Comparison of ENCODE assay signal across 30 cellular contexts in the genomic region with DNA sequence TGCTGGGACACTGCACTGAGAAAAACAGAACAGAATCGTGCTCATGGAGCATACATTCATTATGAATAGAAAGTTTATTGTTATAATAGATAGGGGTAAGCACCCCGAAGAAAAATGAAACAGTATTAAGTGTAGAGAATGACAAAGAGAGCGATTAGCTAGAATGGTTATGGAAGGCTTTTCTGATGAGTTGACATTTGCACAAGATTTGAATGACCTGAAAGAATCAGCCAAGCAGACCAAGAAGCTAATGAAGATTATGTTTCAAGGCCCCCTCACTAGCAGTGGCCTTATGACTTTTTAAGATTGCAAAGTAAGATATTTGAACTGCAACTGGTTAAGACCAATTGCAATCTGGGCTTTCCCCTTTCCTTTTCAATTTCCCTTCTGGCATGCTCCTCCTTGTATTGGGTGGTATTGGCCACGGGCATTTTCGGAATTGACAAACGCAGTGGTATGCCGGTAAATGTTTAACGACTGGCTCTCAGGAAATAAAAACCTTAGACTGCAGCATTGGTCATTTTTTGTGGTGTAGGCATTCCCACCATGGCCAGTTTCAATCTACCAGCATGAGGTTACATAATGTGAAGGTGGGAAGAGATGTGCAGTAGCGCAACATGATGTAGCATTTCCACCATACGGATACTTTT.
"Had no signal": no experiment of that assay in that cellular context is flagged by ENCODE, and none has a peak within 500 bp of the region (broad histone marks: within the 10 kb centered on the region; RNA-seq: fewer than 3 reads in every experiment).

No MANE protein-coding gene starts in this region.

- H3K27me3 Mint-ChIP-seq: naive B cell; natural killer cell treated with Interleukin-12 subunit alpha and Interleukin-12 subunit beta and Interleukin-15 and Interleukin-18, amount 100 ng/mL, for 72 hours; stimulated activated memory B cell treated with anti-CD40 and anti-IgM and Interleukin-4, amounts not matched to agents 10 μg/mL and 1 μg/mL and 100 μg/mL, for 72 hours; stimulated activated naive CD8-positive, alpha-beta T cell treated with anti-CD3 and anti-CD28 coated beads, Interleukin-15, amount 100 ng/mL, for 72 hours; type B pancreatic cell had no signal

- H3K27ac Mint-ChIP-seq: mesothelial cell of epicardium; naive B cell; natural killer cell treated with Interleukin-12 subunit alpha and Interleukin-12 subunit beta and Interleukin-15 and Interleukin-18, amount 100 ng/mL, for 72 hours; stimulated activated memory B cell treated with anti-CD40 and anti-IgM and Interleukin-4, amounts not matched to agents 10 μg/mL and 1 μg/mL and 100 μg/mL, for 72 hours; stimulated activated naive CD8-positive, alpha-beta T cell treated with anti-CD3 and anti-CD28 coated beads, Interleukin-15, amount 100 ng/mL, for 72 hours; type B pancreatic cell had no signal

- H3K4me3 ChIP-seq: left ventricle myocardium inferior, lung, sigmoid colon, tibial nerve, uterus had no signal

- H3K36me3 ChIP-seq: left ventricle myocardium inferior, neutrophil, sigmoid colon, tibial nerve, uterus had no signal

- FAIRE-seq: keratinocyte, small intestine had no signal

- H3K4me3 Mint-ChIP-seq: mesothelial cell of epicardium; naive B cell; natural killer cell treated with Interleukin-12 subunit alpha and Interleukin-12 subunit beta and Interleukin-15 and Interleukin-18, amount 100 ng/mL, for 72 hours; neural crest cell; stimulated activated memory B cell treated with anti-CD40 and anti-IgM and Interleukin-4, amounts not matched to agents 10 μg/mL and 1 μg/mL and 100 μg/mL, for 72 hours; stimulated activated naive CD8-positive, alpha-beta T cell treated with anti-CD3 and anti-CD28 coated beads, Interleukin-15, amount 100 ng/mL, for 72 hours; type B pancreatic cell had no signal

- H2AFZ ChIP-seq: parathyroid adenoma had no signal

- DNase-seq: head of caudate nucleus; hippocampal formation; kidney glomerular epithelial cell; left colon; left ventricle myocardium inferior; mesendoderm; naive B cell; occipital lobe; retina; right cardiac atrium; sigmoid colon; small intestine; stimulated activated CD4-positive, alpha-beta T cell treated with anti-CD3 and anti-CD28 coated beads, Interleukin-1b, Interleukin-23, amount 100 ng/mL, for 48 hours; stimulated activated CD4-positive, alpha-beta T cell treated with anti-CD3 and anti-CD28 coated beads, Interleukin-2, amount 100 ng/mL, for 48 hours; stimulated activated CD4-positive, alpha-beta T cell treated with anti-CD3 and anti-CD28 coated beads, Interleukin-4, amount 100 ng/mL, for 4 hours; stimulated activated CD8-positive, alpha-beta memory T cell treated with anti-CD3 and anti-CD28 coated beads, Interleukin-4, amount 100 ng/mL, for 48 hours; stimulated activated naive CD4-positive, alpha-beta T cell treated with Interleukin-2 at 50 U/mL for 16 hours; stimulated activated naive CD8-positive, alpha-beta T cell treated with anti-CD3 and anti-CD28 coated beads, Interleukin-15, amount 100 ng/mL, for 72 hours; substantia nigra; uterus had no signal

- H3K27me3 ChIP-seq: neutrophil, sigmoid colon, tibial nerve, uterus had no signal

- H3K4me1 ChIP-seq: left ventricle myocardium inferior, sigmoid colon, tibial nerve, uterus had no signal

- H3K36me3 Mint-ChIP-seq: mesothelial cell of epicardium; natural killer cell treated with Interleukin-12 subunit alpha and Interleukin-12 subunit beta and Interleukin-15 and Interleukin-18, amount 100 ng/mL, for 72 hours; stimulated activated memory B cell treated with anti-CD40 and anti-IgM and Interleukin-4, amounts not matched to agents 10 μg/mL and 1 μg/mL and 100 μg/mL, for 72 hours; type B pancreatic cell had no signal

- H3K9me3 ChIP-seq: left ventricle myocardium inferior, neutrophil, sigmoid colon, tibial nerve, uterus had no signal

- ATAC-seq: left colon; natural killer cell treated with Interleukin-12 subunit alpha and Interleukin-12 subunit beta and Interleukin-15 and Interleukin-18, amount 100 ng/mL, for 72 hours; right cardiac atrium; stimulated activated memory B cell treated with anti-CD40 and anti-IgM and Interleukin-4, amounts not matched to agents 10 μg/mL and 1 μg/mL and 100 μg/mL, for 72 hours; stimulated activated naive CD8-positive, alpha-beta T cell treated with anti-CD3 and anti-CD28 coated beads, Interleukin-15, amount 100 ng/mL, for 72 hours had no signal

- H3K79me2 ChIP-seq: parathyroid adenoma had no signal

- H3K27ac ChIP-seq: left ventricle myocardium inferior, neutrophil, parathyroid adenoma, sigmoid colon, tibial nerve, uterus had no signal

- H3K9me3 Mint-ChIP-seq: mesothelial cell of epicardium; natural killer cell treated with Interleukin-12 subunit alpha and Interleukin-12 subunit beta and Interleukin-15 and Interleukin-18, amount 100 ng/mL, for 72 hours; neural crest cell; stimulated activated memory B cell treated with anti-CD40 and anti-IgM and Interleukin-4, amounts not matched to agents 10 μg/mL and 1 μg/mL and 100 μg/mL, for 72 hours; stimulated activated naive CD8-positive, alpha-beta T cell treated with anti-CD3 and anti-CD28 coated beads, Interleukin-15, amount 100 ng/mL, for 72 hours; type B pancreatic cell had no signal

- H3K9ac ChIP-seq: parathyroid adenoma had no signal
